ENCODE assay signal across 10 cellular contexts in genomic region chr1:3773572-3774502, GRCh38. TPM values are rescaled to one million over a fixed set of nuclear protein-coding genes. Genes with fewer than 3 reads are reported as not detected.
A peak's percentile ranks its signal among the peaks of the same experiment; 100 is the strongest.
DNase-seq lines count a peak whose midpoint lies in the region; ATAC-seq lines count a peak whose summit lies in the region.
"Had no signal": no experiment of that assay in that cellular context is flagged by ENCODE, and none has a peak within 500 bp of the region (broad histone marks: within the 10 kb centered on the region; RNA-seq: fewer than 3 reads in every experiment).

No MANE protein-coding gene starts in this region.

- DNase-seq in GM23248 (peak; percentile 24), T-cell (no peak), substantia nigra (lab: John Stamatoyannopoulos, UW) (peak in 4 of 49 donors; percentile 20 to 39 (median 29)), amniotic stem cell (lab: John Stamatoyannopoulos, UW) (no peak), ACHN (no peak)
- no peak for DNase-seq in activated effector memory CD4-positive, alpha-beta T cell treated with anti-CD3 and anti-CD28 coated beads, Interleukin-2, amount 50 U/mL, for 16 hours
- DNase-seq: activated CD4-positive, alpha-beta T cell treated with anti-CD3 and anti-CD28 coated beads for 4 hours; DND-41; Karpas-422 had no signal

- in situ Hi-C loops in GM23248 (cut with MboI) (no loop called here), ACHN (cut with HindIII; ENCODE audit: low pct_ligation_motif_present, low pct_unique_long_range_greater_than_20kb, low sequenced_read_pairs) (no loop called here)

- H3K9ac ChIP-seq in GM23248: no peak overlapping the region

- H3K27me3 ChIP-seq in GM23248 (replicated peaks; ENCODE audit: insufficient read depth) (0 out of 2 replicates have a peak, but pooled peaks cover 3% of the 10 kb centered on the region), layer of hippocampus (ENCODE audit: control insufficient read depth, insufficient read depth, low read length) (no peaks in the 10 kb centered on the region)

- peaks cover 9 to 22% (median 12%) of the 10 kb centered on the region in 3 donors for H3K4me1 Mint-ChIP-seq in T-cell

- 68 to 69% methylated on average over 21 to 22 of the region's 23 CpGs for WGBS in GM23248 (ENCODE audit: low coverage in 1 of 2, low lambda C conversion rate in 2 of 2, missing lambda C conversion rate in 2 of 2), 2 experiments

- no peak overlapping the region for H2AFZ ChIP-seq in GM23248

- no peaks in the 10 kb centered on the region for H3K36me3 ChIP-seq in GM23248 (ENCODE audit: low read depth)

- no peaks in the 10 kb centered on the region for H4K20me1 ChIP-seq in GM23248 (ENCODE audit: insufficient read depth)

- peak overlapping the region; percentile 13 to 74 (median 63) for H3K4me3 Mint-ChIP-seq in T-cell

- H3F3A ChIP-seq in GM23248 (ENCODE audit: insufficient read depth): peaks cover 4% of the 10 kb centered on the region; the same call in 1 of the 2 replicates

- no peak overlapping the region for H3K27ac Mint-ChIP-seq in T-cell

- no peaks in the 10 kb centered on the region for H3K9me3 Mint-ChIP-seq in T-cell

- CTCF ChIA-PET in T-cell (lab: Charles Lee): no interaction called here

- peaks cover 4% of the 10 kb centered on the region for H3K36me3 Mint-ChIP-seq in T-cell

- H3K27me3 Mint-ChIP-seq in T-cell: no peaks in the 10 kb centered on the region

- no peak for ATAC-seq in T-cell (replicated peaks in 1 of 4)

- no peaks in the 10 kb centered on the region for H3K9me2 ChIP-seq in GM23248 (ENCODE audit: insufficient read depth)

- H3K4me1 ChIP-seq in GM23248 (ENCODE audit: insufficient read depth): no peaks in the 10 kb centered on the region

- no peak overlapping the region for H3K4me2 ChIP-seq in GM23248 (ENCODE audit: unreplicated experiment)

- H3K9me3 ChIP-seq in GM23248 (ENCODE audit: low read depth): no peaks in the 10 kb centered on the region

- no peaks in the 10 kb centered on the region for H3K79me2 ChIP-seq in GM23248 (ENCODE audit: insufficient read depth)

- H3K27ac ChIP-seq in GM23248: no peak overlapping the region
- peak overlapping the region; percentile 19 for H3K27ac ChIP-seq in layer of hippocampus (ENCODE audit: low read depth, low read length)
- peak overlapping the region; percentile 88 for H3K27ac ChIP-seq in substantia nigra (ENCODE audit: low read depth, low read length, poor library complexity, severe bottlenecking)

- no peak overlapping the region for H3K4me3 ChIP-seq in GM23248

- POLR2A ChIA-PET in T-cell (lab: Charles Lee): no interaction called here

RNA-seq across cellular contexts. Expression of gene SMIM1, which starts 1.3 kb away (rescaled TPM):
- not detected in 2 replicates for total RNA-seq in GM23248 (2014; rRNA removed; shearing (Covaris generic))
- polyA plus RNA-seq in GM23248 (2016; fragmentation: Nextera tagmentation; extraction: Ambion mirVana): not detected in 2 replicates
- 1 to 10 TPM; 1.3 to 6.2 (median 4.2) TPM for total RNA-seq in T-cell

RNA-seq across cellular contexts. Expression of gene CCDC27, which starts 21.6 kb away (rescaled TPM):
- total RNA-seq in GM23248 (2014; rRNA removed; shearing (Covaris generic)): not detected in 2 replicates
- not detected in 2 replicates for polyA plus RNA-seq in GM23248 (2016; fragmentation: Nextera tagmentation; extraction: Ambion mirVana)
- total RNA-seq in T-cell: not detected

RNA-seq across cellular contexts. Expression of gene LRRC47, which starts 22.5 kb away (rescaled TPM):
- total RNA-seq in GM23248 (2014; rRNA removed; shearing (Covaris generic)): 32.2 and 41.9 TPM in 2 replicates
- 15.1 and 17.8 TPM in 2 replicates for polyA plus RNA-seq in GM23248 (2016; fragmentation: Nextera tagmentation; extraction: Ambion mirVana)
- total RNA-seq in T-cell: 10 to 100 TPM; 37.3 to 49.1 (median 44.5) TPM
